4 cellular contexts compared by ENCODE assay signal in genomic region chr3:177308911-177309310, GRCh38.
"Had no signal": no experiment of that assay in that cellular context is flagged by ENCODE, and none has a peak within 500 bp of the region (broad histone marks: within the 10 kb centered on the region; RNA-seq: fewer than 3 reads in every experiment).

No MANE protein-coding gene starts in this region.

- ATAC-seq: GM23338 had no signal

- H3K4me2 ChIP-seq: GM23338 had no signal

- H3K4me1 Mint-ChIP-seq: GM23338, H9 had no signal

- H3K4me3 Mint-ChIP-seq: GM23338, H9 had no signal

- H3K4me3 ChIP-seq: GM23338 had no signal

- DNase-seq: H9, HCEC 1CT, IMR-90 had no signal

- H3K27ac Mint-ChIP-seq: GM23338, H9 had no signal
